ENCODE assay signal across 2 cellular contexts in the genomic region with DNA sequence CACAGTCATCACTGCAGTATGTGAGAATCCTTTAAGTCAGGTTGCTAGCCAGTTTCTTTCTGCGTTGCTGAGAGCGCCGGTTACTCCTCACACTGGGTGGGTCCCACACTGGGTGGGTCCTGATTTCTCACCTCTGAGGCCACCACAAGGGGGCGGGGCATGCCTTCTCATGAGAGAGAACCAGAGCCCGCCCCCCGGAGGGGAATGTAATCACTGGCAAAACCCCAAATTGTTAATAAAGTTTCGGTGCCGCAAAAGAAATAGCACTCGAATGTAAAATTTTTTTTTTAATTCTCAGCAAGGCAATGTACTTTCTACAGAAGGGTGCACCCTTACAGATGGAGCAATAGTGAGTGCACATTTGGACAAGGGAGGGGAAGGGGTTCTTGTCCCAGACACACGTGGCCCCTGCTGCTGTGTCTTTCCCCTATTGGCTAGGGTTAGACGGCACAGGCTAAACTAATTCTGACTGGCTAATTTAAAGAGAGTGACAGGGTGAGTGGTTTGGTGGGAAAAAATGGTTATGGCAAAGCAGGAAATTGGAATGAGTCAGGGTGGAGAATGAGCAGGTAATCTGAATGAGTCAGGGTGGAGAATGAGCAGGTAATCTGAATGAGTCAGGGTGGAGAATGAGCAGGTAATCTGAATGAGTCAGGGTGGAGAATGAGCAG.
A peak's percentile ranks its signal among the peaks of the same experiment; 100 is the strongest.
TF ChIP-seq lines count a peak whose summit lies in the region.

No MANE protein-coding gene starts in this region.

TF ChIP-seq in HEK293, 187 proteins besides CTCF, POLR2A, EP300 and RAD21:
- peak; percentile 77 for TF ChIP-seq SETDB1 (IDR thresholded peaks at IDR 0.05; ENCODE audit: insufficient read length, low read length)

TF ChIP-seq in K562, 482 proteins besides CTCF, POLR2A, EP300 and RAD21:
- TF ChIP-seq, protein P1, sequence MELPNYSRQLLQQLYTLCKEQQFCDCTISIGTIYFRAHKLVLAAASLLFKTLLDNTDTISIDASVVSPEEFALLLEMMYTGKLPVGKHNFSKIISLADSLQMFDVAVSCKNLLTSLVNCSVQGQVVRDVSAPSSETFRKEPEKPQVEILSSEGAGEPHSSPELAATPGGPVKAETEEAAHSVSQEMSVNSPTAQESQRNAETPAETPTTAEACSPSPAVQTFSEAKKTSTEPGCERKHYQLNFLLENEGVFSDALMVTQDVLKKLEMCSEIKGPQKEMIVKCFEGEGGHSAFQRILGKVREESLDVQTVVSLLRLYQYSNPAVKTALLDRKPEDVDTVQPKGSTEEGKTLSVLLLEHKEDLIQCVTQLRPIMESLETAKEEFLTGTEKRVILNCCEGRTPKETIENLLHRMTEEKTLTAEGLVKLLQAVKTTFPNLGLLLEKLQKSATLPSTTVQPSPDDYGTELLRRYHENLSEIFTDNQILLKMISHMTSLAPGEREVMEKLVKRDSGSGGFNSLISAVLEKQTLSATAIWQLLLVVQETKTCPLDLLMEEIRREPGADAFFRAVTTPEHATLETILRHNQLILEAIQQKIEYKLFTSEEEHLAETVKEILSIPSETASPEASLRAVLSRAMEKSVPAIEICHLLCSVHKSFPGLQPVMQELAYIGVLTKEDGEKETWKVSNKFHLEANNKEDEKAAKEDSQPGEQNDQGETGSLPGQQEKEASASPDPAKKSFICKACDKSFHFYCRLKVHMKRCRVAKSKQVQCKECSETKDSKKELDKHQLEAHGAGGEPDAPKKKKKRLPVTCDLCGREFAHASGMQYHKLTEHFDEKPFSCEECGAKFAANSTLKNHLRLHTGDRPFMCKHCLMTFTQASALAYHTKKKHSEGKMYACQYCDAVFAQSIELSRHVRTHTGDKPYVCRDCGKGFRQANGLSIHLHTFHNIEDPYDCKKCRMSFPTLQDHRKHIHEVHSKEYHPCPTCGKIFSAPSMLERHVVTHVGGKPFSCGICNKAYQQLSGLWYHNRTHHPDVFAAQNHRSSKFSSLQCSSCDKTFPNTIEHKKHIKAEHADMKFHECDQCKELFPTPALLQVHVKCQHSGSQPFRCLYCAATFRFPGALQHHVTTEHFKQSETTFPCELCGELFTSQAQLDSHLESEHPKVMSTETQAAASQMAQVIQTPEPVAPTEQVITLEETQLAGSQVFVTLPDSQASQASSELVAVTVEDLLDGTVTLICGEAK (IDR thresholded peaks at IDR 0.05): peak; percentile 74
- TF ChIP-seq, protein P1 (CRISPR knock-in tag; IDR thresholded peaks at IDR 0.05): peak; percentile 70
- TF ChIP-seq, protein P2, sequence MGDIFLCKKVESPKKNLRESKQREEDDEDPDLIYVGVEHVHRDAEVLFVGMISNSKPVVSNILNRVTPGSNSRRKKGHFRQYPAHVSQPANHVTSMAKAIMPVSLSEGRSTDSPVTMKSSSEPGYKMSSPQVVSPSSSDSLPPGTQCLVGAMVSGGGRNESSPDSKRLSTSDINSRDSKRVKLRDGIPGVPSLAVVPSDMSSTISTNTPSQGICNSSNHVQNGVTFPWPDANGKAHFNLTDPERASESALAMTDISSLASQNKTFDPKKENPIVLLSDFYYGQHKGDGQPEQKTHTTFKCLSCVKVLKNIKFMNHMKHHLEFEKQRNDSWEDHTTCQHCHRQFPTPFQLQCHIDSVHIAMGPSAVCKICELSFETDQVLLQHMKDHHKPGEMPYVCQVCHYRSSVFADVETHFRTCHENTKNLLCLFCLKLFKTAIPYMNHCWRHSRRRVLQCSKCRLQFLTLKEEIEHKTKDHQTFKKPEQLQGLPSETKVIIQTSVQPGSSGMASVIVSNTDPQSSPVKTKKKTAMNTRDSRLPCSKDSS (IDR thresholded peaks at IDR 0.05; ENCODE audit: low read depth, partially characterized antibody): peak; percentile 61
- TF ChIP-seq CBX3 (IDR thresholded peaks at IDR 0.05; ENCODE audit: borderline replicate concordance in 1 of 2, low read length in 2 of 2) (peak in 1 of 2 experiments; percentile 62; a peak in 1 of 3 replicates), NFIC (IDR thresholded peaks at IDR 0.05) (peak; percentile 34; the same call in 1 of the 2 replicates)
